In the genomic region with DNA sequence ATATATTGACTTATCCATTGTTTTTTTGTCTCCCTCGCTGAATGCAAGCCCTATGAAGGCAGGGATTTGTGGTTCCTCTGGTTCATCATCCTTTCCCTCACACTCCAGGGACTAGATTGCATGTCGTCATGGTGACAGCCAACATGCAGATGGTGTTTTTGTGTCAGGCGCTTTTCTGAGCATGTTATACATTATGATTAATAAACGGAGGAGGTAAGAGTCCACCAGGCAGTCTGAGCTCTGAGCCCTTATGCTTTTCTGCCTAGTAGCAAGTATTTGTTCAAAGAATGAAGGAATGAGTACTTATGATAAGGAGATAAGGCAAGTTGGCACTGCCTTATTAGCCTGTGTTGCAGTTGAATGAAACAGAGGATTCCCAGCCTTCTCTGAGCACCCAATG, we compare ENCODE assay signal across 27 cellular contexts.
"Had no signal": no experiment of that assay in that cellular context is flagged by ENCODE, and none has a peak within 500 bp of the region (broad histone marks: within the 10 kb centered on the region; RNA-seq: fewer than 3 reads in every experiment).

No MANE protein-coding gene starts in this region.

- H3K4me3 Mint-ChIP-seq: activated CD4-positive, alpha-beta memory T cell treated with anti-CD3 and anti-CD28 coated beads for 36 hours; activated CD4-positive, alpha-beta T cell treated with anti-CD3 and anti-CD28 coated beads, Interleukin-2, amount 10 ng/mL, durations not matched to agents 24 days and 14 days; nephron; T-helper 1 cell treated with Interleukin-12 subunit alpha and Interleukin-12 subunit beta and Interleukin-4 antibody, amounts not matched to agents 30 μg/mL and 1 μg/mL, for 36 hours; type B pancreatic cell had no signal

- H3K9me3 Mint-ChIP-seq: activated CD4-positive, alpha-beta memory T cell treated with anti-CD3 and anti-CD28 coated beads for 36 hours; activated CD4-positive, alpha-beta T cell treated with anti-CD3 and anti-CD28 coated beads, Interleukin-2, amount 10 ng/mL, durations not matched to agents 24 days and 14 days; activated naive CD4-positive, alpha-beta T cell treated with anti-CD3 and anti-CD28 coated beads, Interleukin-2, amount 50 U/mL, for 72 hours; nephron; T-helper 1 cell treated with Interleukin-12 subunit alpha and Interleukin-12 subunit beta and Interleukin-4 antibody, amounts not matched to agents 30 μg/mL and 1 μg/mL, for 36 hours; type B pancreatic cell had no signal

- H3K4me1 Mint-ChIP-seq: activated CD4-positive, alpha-beta T cell treated with anti-CD3 and anti-CD28 coated beads, Interleukin-2, amount 10 ng/mL, durations not matched to agents 24 days and 14 days had no signal

- H3K27ac ChIP-seq: epithelial cell of prostate, esophagus squamous epithelium, heart right ventricle, left ventricle myocardium inferior, spleen, thoracic aorta, vagina, WERI-Rb-1 had no signal

- ATAC-seq: activated naive CD4-positive, alpha-beta T cell treated with anti-CD3 and anti-CD28 coated beads, Interleukin-2, amount 50 U/mL, for 72 hours; heart right ventricle; mucosa of descending colon; right cardiac atrium; stimulated activated naive CD8-positive, alpha-beta T cell treated with anti-CD3 and anti-CD28 coated beads, Interleukin-15, Interleukin-2, amounts not matched to agents 100 U/mL and 50 U/mL, for 24 hours had no signal

- H3K27ac Mint-ChIP-seq: activated CD4-positive, alpha-beta memory T cell treated with anti-CD3 and anti-CD28 coated beads for 36 hours; activated CD4-positive, alpha-beta T cell treated with anti-CD3 and anti-CD28 coated beads, Interleukin-2, amount 10 ng/mL, durations not matched to agents 24 days and 14 days; nephron; T-helper 1 cell treated with Interleukin-12 subunit alpha and Interleukin-12 subunit beta and Interleukin-4 antibody, amounts not matched to agents 30 μg/mL and 1 μg/mL, for 36 hours; type B pancreatic cell had no signal

- H3K9me3 ChIP-seq: esophagus squamous epithelium, heart right ventricle, left ventricle myocardium inferior, mucosa of descending colon, spleen, thoracic aorta, vagina had no signal

- H3K4me3 ChIP-seq: esophagus squamous epithelium, heart right ventricle, left ventricle myocardium inferior, lung, mucosa of descending colon, spleen, thoracic aorta, vagina had no signal

- DNase-seq: activated CD4-positive, alpha-beta memory T cell treated with anti-CD3 and anti-CD28 coated beads for 36 hours; activated CD4-positive, alpha-beta T cell treated with anti-CD3 and anti-CD28 coated beads, Interleukin-2, amount 10 ng/mL, durations not matched to agents 24 days and 14 days; activated CD4-positive, CD25-positive, alpha-beta regulatory T cell treated with anti-CD3 and anti-CD28 coated beads, Interleukin-2, amount 50 U/mL, for 72 hours; activated CD8-positive, alpha-beta memory T cell treated with anti-CD3 and anti-CD28 coated beads, Interleukin-2, amount 50 U/mL, for 48 hours; activated naive CD4-positive, alpha-beta T cell; activated T-cell treated with anti-CD3 and anti-CD28 coated beads, Interleukin-2, amount 50 U/mL, for 48 hours; effector CD8-positive, alpha-beta T cell; esophagus squamous epithelium; foreskin melanocyte; heart right ventricle; left ventricle myocardium inferior; mucosa of descending colon; right cardiac atrium; spleen; stimulated activated naive CD8-positive, alpha-beta T cell treated with anti-CD3 and anti-CD28 coated beads, Interleukin-15, Interleukin-2, amounts not matched to agents 100 U/mL and 50 U/mL, for 24 hours; T1000; WERI-Rb-1 had no signal

- H3K36me3 Mint-ChIP-seq: activated naive CD4-positive, alpha-beta T cell treated with anti-CD3 and anti-CD28 coated beads, Interleukin-2, amount 50 U/mL, for 72 hours had no signal

- H3K27me3 ChIP-seq: esophagus squamous epithelium, heart right ventricle, spleen, vagina had no signal

- H3K4me1 ChIP-seq: esophagus squamous epithelium, heart right ventricle, vagina had no signal

- FAIRE-seq: colon, endometrium had no signal

- H3K27me3 Mint-ChIP-seq: activated CD4-positive, alpha-beta memory T cell treated with anti-CD3 and anti-CD28 coated beads for 36 hours; activated CD4-positive, alpha-beta T cell treated with anti-CD3 and anti-CD28 coated beads, Interleukin-2, amount 10 ng/mL, durations not matched to agents 24 days and 14 days; type B pancreatic cell had no signal
